In genomic region chr4:159009521-159009920, GRCh38 we compare ENCODE assay signal across 18 cellular contexts.
A peak's percentile ranks its signal among the peaks of the same experiment; 100 is the strongest.
DNase-seq lines count a peak whose midpoint lies in the region; ATAC-seq, FAIRE-seq and TF ChIP-seq lines count a peak whose summit lies in the region.
"Had no signal": no experiment of that assay in that cellular context is flagged by ENCODE, and none has a peak within 500 bp of the region (broad histone marks: within the 10 kb centered on the region; RNA-seq: fewer than 3 reads in every experiment).

No MANE protein-coding gene starts in this region.

- H4K20me1 ChIP-seq in HepG2 (ENCODE audit: insufficient read depth, low read length): no peaks in the 10 kb centered on the region
- H4K20me1 ChIP-seq: BLaER1 treated with 17β-estradiol and CSF1 and Interleukin-3, amounts not matched to agents 10 nM and 100 nM had no signal

- H3K27me3 ChIP-seq in HepG2 (ENCODE audit: control insufficient read depth in 1 of 2, insufficient read depth in 2 of 2, low read length in 2 of 2): no peaks in the 10 kb centered on the region
- H3K27me3 ChIP-seq: BLaER1 treated with 17β-estradiol and CSF1 and Interleukin-3, amounts not matched to agents 10 nM and 100 nM had no signal

- CTCF ChIA-PET in HepG2 (lab: Yijun Ruan, JAX; ENCODE audit: low intra/inter-chr PET ratio, low total read pairs): no interaction called here

- intact Hi-C loops in HepG2 (cut with micrococcal nuclease; ENCODE audit: unreplicated experiment): loop anchor here (10.0 kb wide), 1 partner anchor 165 kb away; no protein-coding TSS in a partner anchor

- 46% methylated on average over 4 of the region's 4 CpGs for WGBS in HepG2 (ENCODE audit: low lambda C conversion rate)

- TF ChIP-seq RAD21 in HepG2 (CRISPR knock-in tag; IDR thresholded peaks at IDR 0.05): no peak

- no peak overlapping the region for H3K9ac ChIP-seq in HepG2 (ENCODE audit: insufficient read depth, low read depth, low read length)
- H3K9ac ChIP-seq: BLaER1 treated with 17β-estradiol and CSF1 and Interleukin-3, amounts not matched to agents 10 nM and 100 nM had no signal

- H3K4me3 ChIP-seq in HepG2 (replicated peaks in 1 of 3; ENCODE audit: insufficient read depth in 1 of 3, low read depth in 2 of 3, low read length in 3 of 3): no peak overlapping the region
- H3K4me3 ChIP-seq: BLaER1 treated with 17β-estradiol and CSF1 and Interleukin-3, amounts not matched to agents 10 nM and 100 nM had no signal

- no peaks in the 10 kb centered on the region for H3K79me2 ChIP-seq in HepG2 (ENCODE audit: insufficient read depth, low read length)

- TF ChIP-seq EP300 in HepG2 (IDR thresholded peaks at IDR 0.05; ENCODE audit: low read depth in 2 of 2, low read length in 2 of 2) (no peak), HepG2 (CRISPR knock-in tag; IDR thresholded peaks at IDR 0.05; ENCODE audit: borderline replicate concordance) (no peak)

- in situ Hi-C loops in HepG2 (cut with HindIII; ENCODE audit: extremely low pct_ligation_motif_present, low pct_unique_long_range_greater_than_20kb): loop anchor here (25.0 kb wide), 1 partner anchor 272 kb away; no protein-coding TSS in a partner anchor

- TF ChIP-seq CTCF in VCaP (conservative IDR thresholded peaks at IDR 0.05) (no peak), HepG2 (CRISPR knock-in tag; IDR thresholded peaks at IDR 0.05) (no peak)

- no peak overlapping the region for H2AFZ ChIP-seq in HepG2 (ENCODE audit: low read length)

- BruUV-seq in HepG2 (replicated peaks; lab: Mats Ljungman, UMichigan): no TSS peak

- ATAC-seq in HepG2: no peak

- POLR2A ChIA-PET in HepG2 (lab: Yijun Ruan, JAX): no interaction called here

- peaks cover 37% of the 10 kb centered on the region for H3K4me1 ChIP-seq in HepG2 (ENCODE audit: insufficient read depth, low read length)

- no peaks in the 10 kb centered on the region for H3K36me3 ChIP-seq in HepG2 (replicated peaks in 1 of 2; ENCODE audit: control insufficient read depth in 1 of 2, insufficient read depth in 2 of 2, low read length in 2 of 2)
- H3K36me3 ChIP-seq: BLaER1 treated with 17β-estradiol and CSF1 and Interleukin-3, amounts not matched to agents 10 nM and 100 nM had no signal

- H3K4me2 ChIP-seq in HepG2 (ENCODE audit: low read depth, low read length): 0 out of 2 replicates have a peak overlapping the region, but pooled peaks have one; percentile 73

- no peak for TF ChIP-seq POLR2A in HepG2 (IDR thresholded peaks at IDR 0.05; ENCODE audit: insufficient read depth in 1 of 2, low read depth in 2 of 2, low read length in 2 of 2)

- H3K9me3 ChIP-seq in HepG2 (ENCODE audit: low read length): no peaks in the 10 kb centered on the region

- peak overlapping the region; percentile 95 for H3K27ac ChIP-seq in VCaP
- H3K27ac ChIP-seq in HepG2 (ENCODE audit: extremely low read length, insufficient read depth, low read length): no peak overlapping the region
- H3K27ac ChIP-seq: BLaER1 treated with 17β-estradiol and CSF1 and Interleukin-3, amounts not matched to agents 10 nM and 100 nM; RWPE1 had no signal

- DNase-seq in NCI-H1092 treated with DMSO at 0.1 percent for 48 hours (lab: John Stamatoyannopoulos, UW) (peak; percentile 35), NCI-H1092 (lab: John Stamatoyannopoulos, UW) (no peak), Daoy (ENCODE audit: low read depth) (peak; percentile 15), HepG2 (ENCODE audit: low spot score) (no peak), 8988T (no peak), GDM1 (lab: John Stamatoyannopoulos, UW) (no peak)
- no peak for DNase-seq in activated CD4-positive, CD25-positive, alpha-beta regulatory T cell (lab: John Stamatoyannopoulos, UW)
- DNase-seq: KG1; NCI-H1048; NCI-H187; NCI-H2227 treated with DMSO at 0.1 percent for 48 hours; NCI-H524 treated with DMSO at 0.1 percent for 48 hours; NK-92 treated with Interleukin-12 subunit alpha and Interleukin-12 subunit beta, amount 100 ng/mL, for 24 hours had no signal

- FAIRE-seq in HepG2 (lab: Jason Lieb, UNC): no peak
- FAIRE-seq: GM12892, H1 had no signal

TF ChIP-seq in HepG2, 621 proteins besides CTCF, POLR2A, EP300 and RAD21:
- TF ChIP-seq ZNF704 (CRISPR knock-in tag; IDR thresholded peaks at IDR 0.05; ENCODE audit: borderline replicate concordance) (no peak), NFE2 (CRISPR knock-in tag; IDR thresholded peaks at IDR 0.05) (no peak), PCBP2 (optimal IDR thresholded peaks at IDR 0.05; ENCODE audit: low read depth, low read length, poor library complexity, severe bottlenecking) (no peak), MEIS2 (CRISPR knock-in tag; IDR thresholded peaks at IDR 0.05) (no peak), ZHX2 (IDR thresholded peaks at IDR 0.05; ENCODE audit: low read depth) (no peak), ZHX2 (CRISPR knock-in tag; IDR thresholded peaks at IDR 0.05; ENCODE audit: borderline replicate concordance) (no peak), JDP2 (CRISPR knock-in tag; IDR thresholded peaks at IDR 0.05; ENCODE audit: borderline replicate concordance) (no peak), YEATS4 (CRISPR knock-in tag; IDR thresholded peaks at IDR 0.05; ENCODE audit: borderline replicate concordance) (no peak), ZUFSP (CRISPR knock-in tag; IDR thresholded peaks at IDR 0.05; ENCODE audit: borderline replicate concordance) (no peak)

Comparison
In these comparisons a context has a peak if more than half of its experiments do, and no peak if none do; other contexts are left out.
1. DNase-seq: peak in NCI-H1092 treated with DMSO at 0.1 percent for 48 hours (single experiment) and Daoy (single experiment); none in NCI-H1092 (single experiment), HepG2 (single experiment), 8988T (single experiment), activated CD4-positive, CD25-positive, alpha-beta regulatory T cell (0 of 4) and GDM1 (single experiment).